In the genomic region with DNA sequence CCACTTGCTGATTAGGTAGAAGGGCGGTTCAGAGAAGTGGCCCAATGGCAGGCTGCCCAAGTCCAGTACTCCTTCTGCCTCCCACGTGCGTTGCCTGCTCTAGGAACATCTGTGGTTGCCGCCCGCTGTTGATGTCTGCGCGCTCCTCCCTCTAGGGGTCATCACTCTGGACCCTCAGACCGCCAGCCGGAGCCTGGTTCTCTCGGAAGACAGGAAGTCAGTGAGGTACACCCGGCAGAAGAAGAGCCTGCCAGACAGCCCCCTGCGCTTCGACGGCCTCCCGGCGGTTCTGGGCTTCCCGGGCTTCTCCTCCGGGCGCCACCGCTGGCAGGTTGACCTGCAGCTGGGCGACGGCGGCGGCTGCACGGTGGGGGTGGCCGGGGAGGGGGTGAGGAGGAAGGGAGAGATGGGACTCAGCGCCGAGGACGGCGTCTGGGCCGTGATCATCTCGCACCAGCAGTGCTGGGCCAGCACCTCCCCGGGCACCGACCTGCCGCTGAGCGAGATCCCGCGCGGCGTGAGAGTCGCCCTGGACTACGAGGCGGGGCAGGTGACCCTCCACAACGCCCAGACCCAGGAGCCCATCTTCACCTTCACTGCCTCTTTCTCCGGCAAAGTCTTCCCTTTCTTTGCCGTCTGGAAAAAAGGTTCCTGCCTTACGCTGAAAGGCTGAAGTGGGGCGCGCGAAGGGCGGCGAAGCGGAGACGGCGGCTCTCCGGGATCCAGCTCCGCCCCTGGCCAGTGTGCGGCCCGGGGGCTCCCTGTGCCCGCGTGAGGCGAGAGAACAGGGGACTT, we compare ENCODE assay signal across 10 cellular contexts. TPM values are rescaled to one million over a fixed set of nuclear protein-coding genes. Genes with fewer than 3 reads are reported as not detected.
DNase-seq lines count a peak whose midpoint lies in the region; TF ChIP-seq lines count a peak whose summit lies in the region.
"Had no signal": no experiment of that assay in that cellular context is flagged by ENCODE, and none has a peak within 500 bp of the region (broad histone marks: within the 10 kb centered on the region; RNA-seq: fewer than 3 reads in every experiment).

No MANE protein-coding gene starts in this region.

- TF ChIP-seq CTCF in fibroblast of mammary gland (conservative IDR thresholded peaks at IDR 0.05; ENCODE audit: control insufficient read depth, insufficient read depth, low read depth, low read length) (no peak), progenitor cell of endocrine pancreas (IDR thresholded peaks at IDR 0.05; ENCODE audit: unreplicated experiment) (no peak)

- H3K9me3 ChIP-seq in GM23248 (ENCODE audit: low read depth): no peaks in the 10 kb centered on the region

- H3K27ac ChIP-seq in GM23248: no peak overlapping the region

- no peaks in the 10 kb centered on the region for H3K4me1 ChIP-seq in GM23248 (ENCODE audit: insufficient read depth)

- no peaks in the 10 kb centered on the region for H3K36me3 ChIP-seq in GM23248 (ENCODE audit: low read depth)

- 6 to 7% methylated on average over 58 to 59 of the region's 62 CpGs for WGBS in GM23248 (ENCODE audit: low coverage in 1 of 2, low lambda C conversion rate in 2 of 2, missing lambda C conversion rate in 2 of 2), 2 experiments

- no peaks in the 10 kb centered on the region for H3K79me2 ChIP-seq in GM23248 (ENCODE audit: insufficient read depth)

- H3K9me2 ChIP-seq in GM23248 (ENCODE audit: insufficient read depth): no peaks in the 10 kb centered on the region

- no peak overlapping the region for H3K4me2 ChIP-seq in GM23248 (ENCODE audit: unreplicated experiment)

- peaks cover 89% of the 10 kb centered on the region for H3K27me3 Mint-ChIP-seq in progenitor cell of endocrine pancreas

- no peaks in the 10 kb centered on the region for H3F3A ChIP-seq in GM23248 (ENCODE audit: insufficient read depth)

- H3K27me3 ChIP-seq in GM23248 (replicated peaks; ENCODE audit: insufficient read depth): peaks cover 92% of the 10 kb centered on the region

- H3K4me1 Mint-ChIP-seq in progenitor cell of endocrine pancreas (ENCODE audit: low read depth): no peaks in the 10 kb centered on the region

- peak overlapping the region; percentile 12 for H3K4me3 Mint-ChIP-seq in progenitor cell of endocrine pancreas (ENCODE audit: low read depth)

- H4K20me1 ChIP-seq in GM23248 (ENCODE audit: insufficient read depth): no peaks in the 10 kb centered on the region

- no peaks in the 10 kb centered on the region for H3K9me3 Mint-ChIP-seq in progenitor cell of endocrine pancreas (ENCODE audit: low read depth)

- no peak overlapping the region for H3K9ac ChIP-seq in GM23248

- peak overlapping the region; percentile 22; the same call in 1 of the 2 replicates for H2AFZ ChIP-seq in GM23248

- in situ Hi-C loops in GM23248 (cut with MboI): no loop called here

- no peaks in the 10 kb centered on the region for H3K36me3 Mint-ChIP-seq in progenitor cell of endocrine pancreas (ENCODE audit: insufficient read depth)

- no peak overlapping the region for H3K27ac Mint-ChIP-seq in progenitor cell of endocrine pancreas

- peak; percentile 43 for DNase-seq in GM23248
- peak; percentile 31 for DNase-seq in RPMI7951 (ENCODE audit: low read depth)
- DNase-seq in fibroblast of mammary gland (ENCODE audit: low read depth): peak; percentile 19
- no peak for DNase-seq in progenitor cell of endocrine pancreas (ENCODE audit: low spot score, unreplicated experiment)
- no peak for DNase-seq in activated naive CD4-positive, alpha-beta T cell treated with anti-CD3 and anti-CD28 coated beads, Interleukin-2, amount 50 U/mL, for 16 hours
- no peak for DNase-seq in amygdala (lab: John Stamatoyannopoulos, UW)
- no peak for DNase-seq in NCI-H187 treated with DMSO at 0.1 percent for 48 hours (lab: John Stamatoyannopoulos, UW)

- H3K4me3 ChIP-seq in GM23248 (0 out of 2 replicates have a peak overlapping the region, but pooled peaks have one; percentile 1), fibroblast of mammary gland (ENCODE audit: control insufficient read depth, low read depth, low read length) (no peak overlapping the region)

RNA-seq across cellular contexts. Expression of a gene that starts 8.5 kb away (rescaled TPM):
- total RNA-seq in GM23248 (2014; rRNA removed; shearing (Covaris generic)): not detected in 2 replicates
- not detected in 2 replicates for polyA plus RNA-seq in GM23248 (2016; fragmentation: Nextera tagmentation; extraction: Ambion mirVana)
- not detected in 2 replicates for total RNA-seq in RPMI7951 (2014; rRNA removed; shearing (Covaris generic))
- total RNA-seq in progenitor cell of endocrine pancreas: not detected in 2 replicates
- total RNA-seq: dermis microvascular lymphatic vessel endothelial cell, myocyte had no signal

RNA-seq across cellular contexts. Expression of a gene that starts 10.9 kb away (rescaled TPM):
- 0.11 TPM in 1 of 2 replicates, not detected in the other for total RNA-seq in GM23248 (2014; rRNA removed; shearing (Covaris generic))
- not detected in 2 replicates for polyA plus RNA-seq in GM23248 (2016; fragmentation: Nextera tagmentation; extraction: Ambion mirVana)
- not detected in 2 replicates for total RNA-seq in RPMI7951 (2014; rRNA removed; shearing (Covaris generic))
- not detected in 2 replicates for total RNA-seq in progenitor cell of endocrine pancreas
- total RNA-seq: dermis microvascular lymphatic vessel endothelial cell, MCF 10A, myocyte had no signal

RNA-seq across cellular contexts. Expression of a gene that starts 35.9 kb away (rescaled TPM):
- total RNA-seq in GM23248 (2014; rRNA removed; shearing (Covaris generic)): not detected in 2 replicates
- polyA plus RNA-seq in GM23248 (2016; fragmentation: Nextera tagmentation; extraction: Ambion mirVana): not detected in 2 replicates
- not detected in 2 replicates for total RNA-seq in RPMI7951 (2014; rRNA removed; shearing (Covaris generic))
- not detected in 2 replicates for total RNA-seq in progenitor cell of endocrine pancreas
- total RNA-seq: dermis microvascular lymphatic vessel endothelial cell, MCF 10A, myocyte had no signal

RNA-seq across cellular contexts. Expression of a gene that starts 41.3 kb away (rescaled TPM):
- total RNA-seq in GM23248 (2014; rRNA removed; shearing (Covaris generic)): 25.0 and 30.7 TPM in 2 replicates
- 22.9 and 24.7 TPM in 2 replicates for polyA plus RNA-seq in GM23248 (2016; fragmentation: Nextera tagmentation; extraction: Ambion mirVana)
- total RNA-seq in RPMI7951 (2014; rRNA removed; shearing (Covaris generic)): 32.3 and 36.4 TPM in 2 replicates
- 49.5 and 52.9 TPM in 2 replicates for total RNA-seq in progenitor cell of endocrine pancreas

RNA-seq across cellular contexts. Expression of a gene that starts 59.0 kb away (rescaled TPM):
- not detected in 2 replicates for total RNA-seq in GM23248 (2014; rRNA removed; shearing (Covaris generic))
- not detected in 2 replicates for polyA plus RNA-seq in GM23248 (2016; fragmentation: Nextera tagmentation; extraction: Ambion mirVana)
- total RNA-seq in RPMI7951 (2014; rRNA removed; shearing (Covaris generic)): not detected in 2 replicates
- not detected in 2 replicates for total RNA-seq in progenitor cell of endocrine pancreas
- total RNA-seq: dermis microvascular lymphatic vessel endothelial cell, MCF 10A, myocyte had no signal

Comparison
In these comparisons a context has a peak if more than half of its experiments do, and no peak if none do; other contexts are left out.
1. DNase-seq: peak in GM23248 (single experiment), RPMI7951 (single experiment) and fibroblast of mammary gland (single experiment); none in progenitor cell of endocrine pancreas (single experiment), activated naive CD4-positive, alpha-beta T cell treated with anti-CD3 and anti-CD28 coated beads, Interleukin-2, amount 50 U/mL, for 16 hours (single experiment), amygdala (0 of 56) and NCI-H187 treated with DMSO at 0.1 percent for 48 hours (single experiment).